In genomic region chr12:14618990-14619389, GRCh38 we compare ENCODE assay signal across 8 cellular contexts. TPM values are rescaled to one million over a fixed set of nuclear protein-coding genes. Genes with fewer than 3 reads are reported as not detected.
DNase-seq lines count a peak whose midpoint lies in the region; ATAC-seq and TF ChIP-seq lines count a peak whose summit lies in the region.

No MANE protein-coding gene starts in this region.

- H3K9me3 Mint-ChIP-seq in activated CD4-positive, alpha-beta T cell treated with anti-CD3 and anti-CD28 coated beads, Interleukin-2, amount 10 ng/mL, durations not matched to agents 7 days and 5 days, result no peaks in the 10 kb centered on the region

- H3K4me1 Mint-ChIP-seq in activated CD4-positive, alpha-beta T cell treated with anti-CD3 and anti-CD28 coated beads, Interleukin-2, amount 10 ng/mL, durations not matched to agents 7 days and 5 days, result no peaks in the 10 kb centered on the region

- H3K27ac Mint-ChIP-seq in activated CD4-positive, alpha-beta T cell treated with anti-CD3 and anti-CD28 coated beads, Interleukin-2, amount 10 ng/mL, durations not matched to agents 7 days and 5 days, result no peak overlapping the region

- TF ChIP-seq CTCF in Peyer's patch (IDR thresholded peaks at IDR 0.05), result peak in 4 of 6 experiments; percentile 28 to 45 (median 38)
- TF ChIP-seq CTCF in tibial artery (IDR thresholded peaks at IDR 0.05), result peak; percentile 28 to 45
- peak in 3 of 6 experiments; percentile 24 to 47 (median 38) for TF ChIP-seq CTCF in thyroid gland (IDR thresholded peaks at IDR 0.05)

- H3K27ac ChIP-seq in Peyer's patch, result no peak overlapping the region
- no peak overlapping the region for H3K27ac ChIP-seq in tibial artery
- H3K27ac ChIP-seq in thyroid gland, result no peak overlapping the region

- H3K27me3 ChIP-seq in Peyer's patch, result no peaks in the 10 kb centered on the region
- no peaks in the 10 kb centered on the region for H3K27me3 ChIP-seq in tibial artery
- no peaks in the 10 kb centered on the region for H3K27me3 ChIP-seq in thyroid gland

- intact Hi-C loops in tibial artery (cut with DNase I; ENCODE audit: low total_unique reads) (no loop called here), thyroid gland (cut with DNase I) (no loop called here)

- ATAC-seq in GM18511 (IDR thresholded peaks at IDR 0.05; ENCODE audit: unreplicated experiment), result no peak

- POLR2A ChIA-PET in activated CD4-positive, alpha-beta T cell treated with anti-CD3 and anti-CD28 coated beads, Interleukin-2, amount 10 ng/mL, durations not matched to agents 7 days and 5 days (lab: Charles Lee), result no interaction called here

- no peaks in the 10 kb centered on the region for H3K27me3 Mint-ChIP-seq in activated CD4-positive, alpha-beta T cell treated with anti-CD3 and anti-CD28 coated beads, Interleukin-2, amount 10 ng/mL, durations not matched to agents 7 days and 5 days

- peaks cover 0 to 5% (median 2%) of the 10 kb centered on the region in 4 donors for H3K4me1 ChIP-seq in Peyer's patch
- no peaks in the 10 kb centered on the region for H3K4me1 ChIP-seq in tibial artery
- H3K4me1 ChIP-seq in thyroid gland, result no peaks in the 10 kb centered on the region

- H3K36me3 Mint-ChIP-seq in activated CD4-positive, alpha-beta T cell treated with anti-CD3 and anti-CD28 coated beads, Interleukin-2, amount 10 ng/mL, durations not matched to agents 7 days and 5 days (ENCODE audit: low read depth), result no peaks in the 10 kb centered on the region

- H3K36me3 ChIP-seq in Peyer's patch, result peaks cover 0 to 57% (median 0%) of the 10 kb centered on the region in 3 donors
- H3K36me3 ChIP-seq in tibial artery, result no peaks in the 10 kb centered on the region
- H3K36me3 ChIP-seq in thyroid gland, result no peaks in the 10 kb centered on the region

- no peak overlapping the region for H3K4me3 Mint-ChIP-seq in activated CD4-positive, alpha-beta T cell treated with anti-CD3 and anti-CD28 coated beads, Interleukin-2, amount 10 ng/mL, durations not matched to agents 7 days and 5 days

- H3K4me3 ChIP-seq in Peyer's patch (no peak overlapping the region), tibial artery (no peak overlapping the region), thyroid gland (replicated peaks in 1 of 3) (no peak overlapping the region)

- DNase-seq in activated CD4-positive, alpha-beta T cell treated with anti-CD3 and anti-CD28 coated beads, Interleukin-2, amount 10 ng/mL, durations not matched to agents 7 days and 5 days, result peak; percentile 13
- DNase-seq in activated CD4-positive, alpha-beta T cell treated with anti-CD3 and anti-CD28 coated beads, Interleukin-2, amount 50 U/mL, for 4 hours, result no peak
- DNase-seq in Peyer's patch, result no peak
- DNase-seq in globus pallidus (ENCODE audit: low spot score), result peak; percentile 44
- DNase-seq in tibial artery, result no peak
- DNase-seq in effector CD8-positive, alpha-beta T cell (lab: John Stamatoyannopoulos, UW), result no peak
- no peak for DNase-seq in thyroid gland

- CTCF ChIA-PET in activated CD4-positive, alpha-beta T cell treated with anti-CD3 and anti-CD28 coated beads, Interleukin-2, amount 10 ng/mL, durations not matched to agents 7 days and 5 days (lab: Charles Lee), result interaction anchor here (1.0 to 1.6 kb wide), 3 partner anchors 9 to 381 kb away, joined by 3 to 4 read pairs (median 3); no protein-coding TSS in a partner anchor

- H3K9me3 ChIP-seq in Peyer's patch (no peaks in the 10 kb centered on the region), tibial artery (no peaks in the 10 kb centered on the region), thyroid gland (no peaks in the 10 kb centered on the region)

- TF ChIP-seq POLR2A in Peyer's patch (IDR thresholded peaks at IDR 0.05) (no peak), thyroid gland (IDR thresholded peaks at IDR 0.05) (no peak)

- 48 to 56% methylated on average over 4 of the region's 4 CpGs for WGBS in thyroid gland, 2 donors

RNA-seq across cellular contexts. Expression of gene PLBD1, which starts 51.3 kb away (rescaled TPM):
- not detected for total RNA-seq in activated CD4-positive, alpha-beta T cell treated with anti-CD3 and anti-CD28 coated beads, Interleukin-2, amount 10 ng/mL, durations not matched to agents 7 days and 5 days
- total RNA-seq in Peyer's patch (10 to 100 TPM in 3 of 4 donors, 1 to 10 TPM in 1; 9.9 to 33.6 (median 20.5) TPM), thyroid gland (10 to 100 TPM in 2 of 4 donors, 1 to 10 TPM in 2; 5.1 to 14.5 (median 10.6) TPM)

Comparison
In these comparisons a context has a peak if more than half of its experiments do, and no peak if none do; other contexts are left out.
1. DNase-seq: peak in activated CD4-positive, alpha-beta T cell treated with anti-CD3 and anti-CD28 coated beads, Interleukin-2, amount 10 ng/mL, durations not matched to agents 7 days and 5 days (single experiment) and globus pallidus (single experiment); none in activated CD4-positive, alpha-beta T cell treated with anti-CD3 and anti-CD28 coated beads, Interleukin-2, amount 50 U/mL, for 4 hours (0 of 2), Peyer's patch (0 of 3), tibial artery (0 of 2), effector CD8-positive, alpha-beta T cell (single experiment) and thyroid gland (0 of 2).
2. RNA of gene PLBD1, which starts 51.3 kb away (total RNA-seq): 9.9 to 33.6 TPM in Peyer's patch and 5.1 to 14.5 TPM in thyroid gland; not detected in activated CD4-positive, alpha-beta T cell treated with anti-CD3 and anti-CD28 coated beads, Interleukin-2, amount 10 ng/mL, durations not matched to agents 7 days and 5 days; every median in the first group is over 4 times any median in the second.